ENCODE assay signal across 8 cellular contexts in the genomic region with DNA sequence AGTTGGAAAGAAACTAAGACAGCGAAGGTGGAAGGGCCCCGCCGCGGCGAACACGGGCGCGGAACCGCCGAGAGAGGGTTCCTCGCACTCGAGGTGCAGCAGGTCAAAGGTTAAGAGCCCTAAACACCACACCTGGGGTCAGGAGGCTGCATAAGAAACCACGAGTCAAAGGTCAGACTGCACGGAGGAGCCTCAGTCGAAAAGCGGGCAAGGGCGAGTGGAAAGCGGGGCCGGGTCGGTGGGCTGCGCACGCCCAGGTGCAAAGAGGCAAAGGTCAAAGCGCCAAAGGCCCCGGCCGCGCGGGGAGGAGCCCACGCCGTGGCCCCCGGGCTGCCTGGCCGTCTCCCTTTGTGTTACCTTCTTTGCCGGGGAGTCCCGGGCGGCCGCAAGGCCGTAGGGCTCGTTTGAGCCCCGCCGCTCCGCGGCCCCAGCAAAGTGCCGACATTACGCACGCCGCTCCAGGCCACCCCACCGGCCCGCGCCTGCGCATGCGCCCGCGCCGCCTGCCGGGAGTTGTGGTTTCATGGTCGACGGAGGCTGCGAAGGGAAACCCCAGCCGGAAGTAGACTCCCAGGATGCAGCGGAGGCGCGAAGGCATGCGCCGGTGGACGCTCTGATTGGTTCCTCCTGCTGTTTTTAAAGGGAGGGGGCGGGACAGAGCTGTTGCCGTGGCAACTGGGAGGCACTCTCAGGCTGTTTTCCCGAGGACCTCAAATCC. TPM values are rescaled to one million over a fixed set of nuclear protein-coding genes. Genes with fewer than 3 reads are reported as not detected.
DNase-seq lines count a peak whose midpoint lies in the region; ATAC-seq and FAIRE-seq lines count a peak whose summit lies in the region.

A gene (minus strand): TSS at position 470 of the 718 bp plus-strand sequence. CDS start 25 bp downstream, at position 445.

- WGBS in small intestine, 3 donors: 0 to 1% (median 0%) methylated on average over 49 to 67 of the region's 67 CpGs

- peaks cover 0 to 7% of the 10 kb centered on the region in 2 donors for H3K4me1 ChIP-seq in small intestine (ENCODE audit: control insufficient read depth in 2 of 2, insufficient read depth in 1 of 2, low read depth in 1 of 2, low read length in 1 of 2)

- no peaks in the 10 kb centered on the region for H3K27me3 ChIP-seq in small intestine (ENCODE audit: control insufficient read depth in 2 of 2, insufficient read depth in 2 of 2, low read length in 2 of 2)

- peaks cover 0 to 3% of the 10 kb centered on the region in 2 donors for H3K36me3 ChIP-seq in small intestine (ENCODE audit: control insufficient read depth in 2 of 2, insufficient read depth in 2 of 2, low read length in 2 of 2)

- DNase-seq in AG08396 (ENCODE audit: low spot score) (peak; percentile 100), NCI-H345 treated with DMSO at 0.1 percent for 48 hours (lab: John Stamatoyannopoulos, UW; ENCODE audit: unreplicated experiment) (peak; percentile 96), caudate nucleus (lab: John Stamatoyannopoulos, UW) (peak; percentile 71 to 98 (median 95)), iPS-NIHi7 (ENCODE audit: extremely low spot score) (peak; percentile 100), small intestine (peak; percentile 99)
- DNase-seq in activated CD4-positive, CD25-positive, alpha-beta regulatory T cell (lab: John Stamatoyannopoulos, UW): peak; percentile 90 to 96 (median 94)

- H3K27ac ChIP-seq in caudate nucleus (ENCODE audit: low read depth, low read length) (peak within 1 kb of the TSS; percentile 81), small intestine (ENCODE audit: low read depth in 1 of 2, low read length in 1 of 2) (peak within 1 kb of the TSS; percentile 78 to 87)

- FAIRE-seq in small intestine (lab: Jason Lieb, UNC): no peak

- peak within 1 kb of the TSS; percentile 70 to 78 for H3K4me3 ChIP-seq in small intestine (ENCODE audit: low read depth in 1 of 2, low read length in 2 of 2)

- no peaks in the 10 kb centered on the region for H3K9me3 ChIP-seq in small intestine (ENCODE audit: control insufficient read depth, low read depth)

- peak; percentile 87 for ATAC-seq in GM19025 (IDR thresholded peaks at IDR 0.05; ENCODE audit: low read depth, unreplicated experiment)
- peak; percentile 87 for ATAC-seq in HG03280 (IDR thresholded peaks at IDR 0.05; ENCODE audit: unreplicated experiment)

RNA-seq across cellular contexts. Expression of the gene that starts here (rescaled TPM):
- 100 to 1,000 TPM in 1 of 3 donors, 10 to 100 TPM in 2; 74.1 to 153 (median 99.4) TPM for polyA plus RNA-seq in small intestine

Comparison
In these comparisons a context has a peak if more than half of its experiments do, and no peak if none do; other contexts are left out.
1. Peak in every context shown above with its lines: DNase-seq, ATAC-seq, H3K4me3 ChIP-seq and H3K27ac ChIP-seq.